Comparison of ENCODE assay signal across 21 cellular contexts in the genomic region with DNA sequence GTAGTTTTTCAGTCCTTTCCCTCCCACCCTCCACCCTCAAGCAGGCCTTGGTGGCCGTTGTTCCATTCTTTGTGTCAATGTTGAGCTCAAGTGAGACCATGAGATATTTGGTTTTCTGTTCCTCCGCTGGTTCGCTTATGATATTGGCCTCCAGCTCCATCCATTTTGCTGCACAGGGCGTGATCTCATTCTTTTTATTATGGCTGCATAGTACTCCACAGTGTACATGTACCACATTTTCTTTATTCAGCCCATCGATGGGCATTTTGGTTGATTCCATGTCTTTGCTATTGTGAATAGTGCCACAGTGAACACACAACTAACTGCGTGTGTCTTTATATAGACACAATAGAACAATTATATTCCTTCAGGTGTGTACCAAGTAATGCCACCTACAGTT. TPM values are rescaled to one million over a fixed set of nuclear protein-coding genes. Genes with fewer than 3 reads are reported as not detected.
"Had no signal": no experiment of that assay in that cellular context is flagged by ENCODE, and none has a peak within 500 bp of the region (broad histone marks: within the 10 kb centered on the region; RNA-seq: fewer than 3 reads in every experiment).

No MANE protein-coding gene starts in this region.

- H3K27me3 ChIP-seq: MG63, SJSA1 had no signal

- H3K27ac ChIP-seq: SJSA1, SK-N-MC had no signal

- H3K36me3 ChIP-seq: MG63 had no signal

- H3K4me1 Mint-ChIP-seq: IgD-negative memory B cell had no signal

- H3K4me3 Mint-ChIP-seq: IgD-negative memory B cell had no signal

- H3K27ac Mint-ChIP-seq: IgD-negative memory B cell had no signal

- H3K9me3 ChIP-seq: MG63, SJSA1 had no signal

- H3K4me3 ChIP-seq: MG63, SJSA1, SK-N-MC had no signal

- H3K36me3 Mint-ChIP-seq: IgD-negative memory B cell had no signal

- DNase-seq: Karpas-422, KG1, MG63, NCI-H1092, NCI-H1105 treated with DMSO at 0.1 percent for 48 hours, NCI-H1417 treated with DMSO at 0.1 percent for 48 hours, NCI-H1694 treated with DMSO at 0.1 percent for 48 hours, NCI-H1930, NCI-H2081 treated with DMSO at 0.1 percent for 48 hours, NCI-H2171, NCI-H226, NCI-H446, NCI-H510A, NCI-H524 treated with DMSO at 0.1 percent for 48 hours, NCI-H774, Right ventricle myocardium superior, RPMI8226, SIG-M5 had no signal

RNA-seq across cellular contexts. Expression of gene AGAP1, which starts 14.1 kb away (rescaled TPM):
- polyA plus RNA-seq: IgD-negative memory B cell had no signal
